In the genomic region with DNA sequence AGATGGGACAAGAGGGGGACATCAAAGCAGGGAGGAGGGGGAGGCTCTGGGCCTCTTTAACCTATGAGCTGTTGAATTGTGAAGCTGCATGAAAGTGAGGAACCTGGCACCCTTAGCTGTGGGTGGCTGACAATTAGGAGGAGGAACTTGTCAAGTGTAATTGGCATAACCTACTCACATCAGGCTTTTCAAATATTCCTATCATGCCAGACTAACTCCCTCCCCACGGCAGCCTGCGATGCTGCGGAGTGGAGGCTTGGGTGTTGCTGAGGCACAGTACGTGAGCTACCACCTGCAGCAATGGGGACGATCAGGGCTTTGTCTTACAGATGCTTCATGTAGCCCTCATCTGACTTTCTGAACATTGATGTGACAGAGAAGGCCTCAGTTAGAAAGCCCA, we compare ENCODE assay signal across 6 cellular contexts.
"Had no signal": no experiment of that assay in that cellular context is flagged by ENCODE, and none has a peak within 500 bp of the region (broad histone marks: within the 10 kb centered on the region; RNA-seq: fewer than 3 reads in every experiment).

No MANE protein-coding gene starts in this region.

- DNase-seq: H9, HCEC 1CT, IMR-90 had no signal

- ATAC-seq: GM23338, K562 had no signal

- H3K27ac ChIP-seq: HL-60 had no signal
